18 cellular contexts compared by ENCODE assay signal in genomic region chr2:11850082-11850481, GRCh38.
DNase-seq lines count a peak whose midpoint lies in the region; ATAC-seq and TF ChIP-seq lines count a peak whose summit lies in the region.
"Had no signal": no experiment of that assay in that cellular context is flagged by ENCODE, and none has a peak within 500 bp of the region (broad histone marks: within the 10 kb centered on the region; RNA-seq: fewer than 3 reads in every experiment).

No MANE protein-coding gene starts in this region.

- no peak overlapping the region for H3K4me3 ChIP-seq in right cardiac atrium (ENCODE audit: low read length)
- peak overlapping the region in 58 of 59 donors; percentile 3 to 64 (median 40) for H3K4me3 ChIP-seq in dorsolateral prefrontal cortex
- H3K4me3 ChIP-seq in lower leg skin (ENCODE audit: low read depth, poor library complexity, severe bottlenecking), result no peak overlapping the region
- H3K4me3 ChIP-seq: heart right ventricle, SJSA1, upper lobe of left lung had no signal

- WGBS in right cardiac atrium, result 78% methylated on average over 17 of the region's 17 CpGs
- WGBS in lower leg skin, 2 donors, result 89 to 95% methylated on average over 16 to 17 of the region's 17 CpGs

- H3K27me3 ChIP-seq in right cardiac atrium (ENCODE audit: control insufficient read depth, insufficient read depth) (no peaks in the 10 kb centered on the region), dorsolateral prefrontal cortex (no peaks in the 10 kb centered on the region)
- H3K27me3 ChIP-seq: SJSA1, upper lobe of left lung had no signal

- ATAC-seq in right cardiac atrium, result no peak
- ATAC-seq in HG03280 (IDR thresholded peaks at IDR 0.05; ENCODE audit: unreplicated experiment), result no peak

- intact Hi-C loops in cardiac septum (cut with DNase I), result no loop called here
- intact Hi-C loops in right cardiac atrium (cut with DNase I), result no loop called here
- intact Hi-C loops in dorsolateral prefrontal cortex (cut with DNase I), result no loop called here
- intact Hi-C loops in lower leg skin (cut with DNase I; ENCODE audit: low total_unique reads), result loop anchor here (10.0 kb wide), 1 partner anchor 1155 kb away; no protein-coding TSS in a partner anchor

- H3K9me3 ChIP-seq in right cardiac atrium (ENCODE audit: control insufficient read depth, low read length), result no peaks in the 10 kb centered on the region

- H3K4me1 ChIP-seq in right cardiac atrium (ENCODE audit: control insufficient read depth, insufficient read depth, low read length), result no peaks in the 10 kb centered on the region
- H3K4me1 ChIP-seq: SJSA1, upper lobe of left lung had no signal

- TF ChIP-seq POLR2A in lower leg skin (IDR thresholded peaks at IDR 0.05), result no peak

- TF ChIP-seq CTCF in dorsolateral prefrontal cortex (IDR thresholded peaks at IDR 0.05 in 54 of 56, conservative IDR thresholded peaks at IDR 0.05 in 2 of 56; ENCODE audit: low read depth in 1 of 56, partially characterized antibody in 56 of 56) (peak in 31 of 56 donors; percentile 12 to 55 (median 26)), lower leg skin (IDR thresholded peaks at IDR 0.05) (no peak)

- H3K27ac ChIP-seq in right cardiac atrium (ENCODE audit: low read length) (no peak overlapping the region), dorsolateral prefrontal cortex (peak overlapping the region in 42 of 59 donors; percentile 1 to 79 (median 42))
- H3K27ac ChIP-seq: heart right ventricle, SJSA1, upper lobe of left lung had no signal

- DNase-seq in cardiac septum (ENCODE audit: low spot score), result peak; percentile 65
- DNase-seq in right cardiac atrium, result no peak
- peak; percentile 23 to 88 (median 80) for DNase-seq in dorsolateral prefrontal cortex
- peak; percentile 53 for DNase-seq in middle frontal gyrus (ENCODE audit: extremely low spot score, low spot score)
- DNase-seq in NCI-H524 treated with DMSO at 0.1 percent for 48 hours (lab: John Stamatoyannopoulos, UW), result no peak
- DNase-seq in lower leg skin (ENCODE audit: low spot score in 2 of 2), result no peak
- no peak for DNase-seq in NCI-H2227 (lab: John Stamatoyannopoulos, UW; ENCODE audit: unreplicated experiment)
- DNase-seq: activated CD4-positive, alpha-beta T cell treated with anti-CD3 and anti-CD28 coated beads for 4 hours; activated naive CD8-positive, alpha-beta T cell treated with anti-CD3 and anti-CD28 coated beads for 36 hours; EL; heart right ventricle; IMR-90; NCI-H1105 treated with DMSO at 0.1 percent for 48 hours; NCI-H2107; NCI-H524 had no signal

Comparison
In these comparisons a context has a peak if more than half of its experiments do, and no peak if none do; other contexts are left out.
1. DNase-seq: peak in cardiac septum (single experiment), dorsolateral prefrontal cortex (10 of 10) and middle frontal gyrus (single experiment); none in right cardiac atrium (0 of 3), NCI-H524 treated with DMSO at 0.1 percent for 48 hours (single experiment), lower leg skin (0 of 2) and NCI-H2227 (single experiment).
2. H3K4me3 ChIP-seq: peak in dorsolateral prefrontal cortex (58 of 59); none in right cardiac atrium (single experiment) and lower leg skin (single experiment).
3. CTCF ChIP-seq: peak in dorsolateral prefrontal cortex (31 of 56); none in lower leg skin (0 of 3).